23 cellular contexts compared by ENCODE assay signal in the genomic region with DNA sequence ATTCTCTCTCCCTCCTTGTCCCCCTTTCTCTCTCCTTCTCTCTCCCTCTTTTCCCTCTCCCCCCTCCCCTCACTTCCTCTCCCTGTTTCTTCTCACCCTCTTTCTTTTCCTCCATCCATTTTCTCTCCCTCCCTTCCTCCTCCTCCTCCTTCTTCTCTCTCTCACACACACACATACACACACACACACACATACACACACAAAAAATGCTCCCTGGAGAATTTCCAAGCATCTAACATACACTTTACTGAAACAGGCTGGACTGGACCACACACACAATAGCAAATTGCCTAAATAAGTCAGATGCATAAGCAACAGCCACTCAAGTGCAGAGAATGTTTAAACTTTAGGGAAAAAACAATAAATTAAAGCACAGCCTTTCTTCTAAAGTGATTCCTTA.
"Had no signal": no experiment of that assay in that cellular context is flagged by ENCODE, and none has a peak within 500 bp of the region (broad histone marks: within the 10 kb centered on the region; RNA-seq: fewer than 3 reads in every experiment).

No MANE protein-coding gene starts in this region.

- DNase-seq: islet precursor cell; lower lobe of right lung; mammary epithelial cell; mesenchymal stem cell; naive thymus-derived CD8-positive, alpha-beta T cell; nephron progenitor cell; ovary; stimulated activated CD4-positive, alpha-beta T cell treated with anti-CD3 and anti-CD28 coated beads, Interleukin-12 subunit alpha, Interleukin-12 subunit beta, amount 100 ng/mL, for 4 hours; stimulated activated CD4-positive, alpha-beta T cell treated with anti-CD3 and anti-CD28 coated beads, Interleukin-15, amount 100 ng/mL, for 24 hours; stimulated activated CD4-positive, alpha-beta T cell treated with anti-CD3 and anti-CD28 coated beads, Interleukin-2, amount 100 ng/mL, for 24 hours; stimulated activated CD4-positive, alpha-beta T cell treated with anti-CD3 and anti-CD28 coated beads, Interleukin-4, amount 100 ng/mL, for 1 hour; stimulated activated naive B cell treated with anti-CD40 and anti-IgM and Interleukin-4, amounts not matched to agents 10 μg/mL and 1 μg/mL and 100 μg/mL, for 72 hours; stimulated activated naive CD8-positive, alpha-beta T cell treated with anti-CD3 and anti-CD28 coated beads, Interleukin-15, Interleukin-2, amounts not matched to agents 100 U/mL and 50 U/mL, for 24 hours; stomach; testis; thyroid gland; trophoblast cell; uterus had no signal

- H3K4me3 Mint-ChIP-seq: naive thymus-derived CD8-positive, alpha-beta T cell; nephron progenitor cell; stimulated activated naive B cell treated with anti-CD40 and anti-IgM and Interleukin-4, amounts not matched to agents 10 μg/mL and 1 μg/mL and 100 μg/mL, for 72 hours had no signal

- H3K4me3 ChIP-seq: lower lobe of right lung, ovary, right atrium auricular region, skin epidermis, stomach, testis, thyroid gland, uterus had no signal

- H3K4me1 ChIP-seq: lower lobe of right lung, right atrium auricular region, testis, uterus had no signal

- H3K36me3 ChIP-seq: lower lobe of right lung, ovary, right atrium auricular region, stomach, thyroid gland, uterus had no signal

- H3K27ac Mint-ChIP-seq: naive thymus-derived CD8-positive, alpha-beta T cell; nephron progenitor cell; stimulated activated naive B cell treated with anti-CD40 and anti-IgM and Interleukin-4, amounts not matched to agents 10 μg/mL and 1 μg/mL and 100 μg/mL, for 72 hours had no signal

- H3K4me1 Mint-ChIP-seq: naive thymus-derived CD8-positive, alpha-beta T cell; stimulated activated naive B cell treated with anti-CD40 and anti-IgM and Interleukin-4, amounts not matched to agents 10 μg/mL and 1 μg/mL and 100 μg/mL, for 72 hours had no signal

- H3K27ac ChIP-seq: lower lobe of right lung, ovary, right atrium auricular region, stomach, testis, uterus had no signal

- ATAC-seq: left lobe of liver; lower lobe of right lung; naive thymus-derived CD8-positive, alpha-beta T cell; sciatic nerve; stimulated activated naive B cell treated with anti-CD40 and anti-IgM and Interleukin-4, amounts not matched to agents 10 μg/mL and 1 μg/mL and 100 μg/mL, for 72 hours; stimulated activated naive CD8-positive, alpha-beta T cell treated with anti-CD3 and anti-CD28 coated beads, Interleukin-15, Interleukin-2, amounts not matched to agents 100 U/mL and 50 U/mL, for 24 hours had no signal

- H3K9me3 Mint-ChIP-seq: nephron progenitor cell had no signal

- H3K27me3 ChIP-seq: ovary, right atrium auricular region, stomach, testis, thyroid gland, uterus had no signal

- H3K27me3 Mint-ChIP-seq: progenitor cell of endocrine pancreas had no signal

- H3K9me3 ChIP-seq: lower lobe of right lung, ovary, right atrium auricular region, stomach, testis, thyroid gland, uterus had no signal

- H3K36me3 Mint-ChIP-seq: stimulated activated naive B cell treated with anti-CD40 and anti-IgM and Interleukin-4, amounts not matched to agents 10 μg/mL and 1 μg/mL and 100 μg/mL, for 72 hours had no signal
